ENCODE assay signal across 9 cellular contexts in genomic region chr18:109130-109921, GRCh38. TPM values are rescaled to one million over a fixed set of nuclear protein-coding genes. Genes with fewer than 3 reads are reported as not detected.
A peak's percentile ranks its signal among the peaks of the same experiment; 100 is the strongest.
DNase-seq lines count a peak whose midpoint lies in the region; ATAC-seq, FAIRE-seq and TF ChIP-seq lines count a peak whose summit lies in the region.
"Not testable (repeated sequence)": the region's sequence is repeated elsewhere in the genome, so short reads cannot be mapped to it uniquely, and the experiment has no call there.
"Had no signal": no experiment of that assay in that cellular context is flagged by ENCODE, and none has a peak within 500 bp of the region (broad histone marks: within the 10 kb centered on the region; RNA-seq: fewer than 3 reads in every experiment).

No MANE protein-coding gene starts in this region.

- TF ChIP-seq CTCF in C4-2B (conservative IDR thresholded peaks at IDR 0.05) (peak; percentile 61), RWPE1 (conservative IDR thresholded peaks at IDR 0.05; ENCODE audit: low read depth) (peak; percentile 22), kidney (IDR thresholded peaks at IDR 0.05; ENCODE audit: borderline replicate concordance, extremely low read depth, insufficient read depth) (peak; percentile 11)

- H3K4me1 ChIP-seq in kidney (ENCODE audit: control insufficient read depth in 1 of 2, insufficient read depth in 1 of 2, low read depth in 1 of 2, low read length in 2 of 2); small intestine (ENCODE audit: control insufficient read depth in 2 of 2, insufficient read depth in 1 of 2, low read depth in 1 of 2, low read length in 1 of 2): not testable (repeated sequence)

- intact Hi-C loops in kidney (cut with DNase I), result not testable (repeated sequence)

- not testable (repeated sequence) for H3K9ac ChIP-seq in kidney (ENCODE audit: low read length in 2 of 2)

- POLR2A ChIA-PET in RWPE1 (lab: Yijun Ruan, JAX; ENCODE audit: low non-redundant PET), result not testable (repeated sequence)

- H3K27me3 Mint-ChIP-seq in activated T-helper 17 cell treated with anti-CD3 and anti-CD28 coated beads, Interleukin-2, amount 50 U/mL, for 72 hours, result not testable (repeated sequence)
- H3K27me3 Mint-ChIP-seq in effector memory CD8-positive, alpha-beta T cell, result peaks cover 0 to 13% of the 10 kb centered on the region in 2 donors

- H3K4me1 Mint-ChIP-seq in activated T-helper 17 cell treated with anti-CD3 and anti-CD28 coated beads, Interleukin-2, amount 50 U/mL, for 72 hours, result peaks cover 11% of the 10 kb centered on the region
- H3K4me1 Mint-ChIP-seq in effector memory CD8-positive, alpha-beta T cell (ENCODE audit: low read depth in 2 of 2), result peaks cover 8 to 21% of the 10 kb centered on the region in 2 donors

- peak; percentile 3 for ATAC-seq in GM19025 (IDR thresholded peaks at IDR 0.05; ENCODE audit: low read depth, unreplicated experiment)
- peak; percentile 27 for ATAC-seq in HG03342 (IDR thresholded peaks at IDR 0.05; ENCODE audit: unreplicated experiment)
- peak; percentile 8 for ATAC-seq in activated T-helper 17 cell treated with anti-CD3 and anti-CD28 coated beads, Interleukin-2, amount 50 U/mL, for 72 hours (replicated peaks)
- ATAC-seq in effector memory CD8-positive, alpha-beta T cell (replicated peaks), result not testable (repeated sequence)

- CTCF ChIA-PET in RWPE1 (lab: Yijun Ruan, JAX), result not testable (repeated sequence)

- not testable (repeated sequence) for DNase-seq in RWPE1 (ENCODE audit: low spot score)
- DNase-seq in effector memory CD8-positive, alpha-beta T cell, result peak in 2 of 3 experiments; percentile 47 to 49
- peak; percentile 78 for DNase-seq in kidney
- peak; percentile 14 for DNase-seq in small intestine

- not testable (repeated sequence) for FAIRE-seq in kidney (lab: Jason Lieb, UNC); small intestine (lab: Jason Lieb, UNC)

- H3K27ac ChIP-seq in C4-2B, result peak overlapping the region; percentile 22
- not testable (repeated sequence) for H3K27ac ChIP-seq in RWPE1; kidney (ENCODE audit: low read depth in 2 of 2, low read length in 2 of 2); small intestine (ENCODE audit: low read depth in 1 of 2, low read length in 1 of 2)

- H3K4me3 ChIP-seq in kidney (ENCODE audit: low read length in 2 of 2); small intestine (ENCODE audit: low read depth in 1 of 2, low read length in 2 of 2): not testable (repeated sequence)

- H3K36me3 ChIP-seq in kidney (ENCODE audit: control insufficient read depth in 1 of 2, insufficient read depth in 2 of 2, low read length in 2 of 2); small intestine (ENCODE audit: control insufficient read depth in 2 of 2, insufficient read depth in 2 of 2, low read length in 2 of 2): not testable (repeated sequence)

- H3K9me3 ChIP-seq in kidney (ENCODE audit: control insufficient read depth in 1 of 2, low read length in 2 of 2); small intestine (ENCODE audit: control insufficient read depth, low read depth): not testable (repeated sequence)

- not testable (repeated sequence) for H3K27me3 ChIP-seq in small intestine (ENCODE audit: control insufficient read depth in 2 of 2, insufficient read depth in 2 of 2, low read length in 2 of 2)

- WGBS in small intestine, 3 donors, result 23 to 42% (median 26%) methylated on average over 7 of the region's 7 CpGs

- H3K4me3 Mint-ChIP-seq in activated T-helper 17 cell treated with anti-CD3 and anti-CD28 coated beads, Interleukin-2, amount 50 U/mL, for 72 hours; effector memory CD8-positive, alpha-beta T cell: not testable (repeated sequence)

- peaks cover 19% of the 10 kb centered on the region for H3K9me3 Mint-ChIP-seq in activated T-helper 17 cell treated with anti-CD3 and anti-CD28 coated beads, Interleukin-2, amount 50 U/mL, for 72 hours
- peaks cover 15 to 35% of the 10 kb centered on the region in 2 donors for H3K9me3 Mint-ChIP-seq in effector memory CD8-positive, alpha-beta T cell

- not testable (repeated sequence) for H3K36me3 Mint-ChIP-seq in activated T-helper 17 cell treated with anti-CD3 and anti-CD28 coated beads, Interleukin-2, amount 50 U/mL, for 72 hours (ENCODE audit: low read depth); effector memory CD8-positive, alpha-beta T cell (ENCODE audit: insufficient read depth)

- not testable (repeated sequence) for H3K27ac Mint-ChIP-seq in activated T-helper 17 cell treated with anti-CD3 and anti-CD28 coated beads, Interleukin-2, amount 50 U/mL, for 72 hours; effector memory CD8-positive, alpha-beta T cell

RNA-seq across cellular contexts. Expression of gene USP14, which starts 49.0 kb away (rescaled TPM):
- total RNA-seq in activated T-helper 17 cell treated with anti-CD3 and anti-CD28 coated beads, Interleukin-2, amount 50 U/mL, for 72 hours, result 10 to 100 TPM; 51.0 to 96.6 TPM
- 41.9 TPM for total RNA-seq in kidney
- 27.1 TPM for polyA plus RNA-seq in kidney (ENCODE audit: insufficient read depth, low read depth, low replicate concordance)
- 10 to 100 TPM in 2 of 3 donors, 1 to 10 TPM in 1; 9.2 to 26.5 (median 11.4) TPM for polyA plus RNA-seq in small intestine

RNA-seq across cellular contexts. Expression of gene TUBB8B, which starts 59.9 kb away (rescaled TPM):
- under 1 TPM in 1 of 2 donors, not detected in 1; 0.22 TPM for total RNA-seq in activated T-helper 17 cell treated with anti-CD3 and anti-CD28 coated beads, Interleukin-2, amount 50 U/mL, for 72 hours
- total RNA-seq in kidney, result not detected
- polyA plus RNA-seq in kidney (ENCODE audit: insufficient read depth, low read depth, low replicate concordance) (0.45 TPM), small intestine (under 1 TPM in 1 of 3 donors, not detected in 2; 0.51 TPM)
- total RNA-seq: smooth muscle cell had no signal

Comparison
In these comparisons a context has a peak if more than half of its experiments do, and no peak if none do; other contexts are left out.
1. CTCF ChIP-seq: peak in every context shown above with its lines; median percentile 61 in C4-2B; 22 in RWPE1; 11 in kidney.